ENCODE assay signal across 3 cellular contexts in genomic region chr1:54889132-54889725, GRCh38.
TF ChIP-seq lines count a peak whose summit lies in the region.

No MANE protein-coding gene starts in this region.

TF ChIP-seq in HepG2, 621 proteins besides CTCF, POLR2A, EP300 and RAD21 (continues in another document):
- peak; percentile 59 for TF ChIP-seq ARID5B (CRISPR knock-in tag; IDR thresholded peaks at IDR 0.05)
- TF ChIP-seq, protein P1, sequence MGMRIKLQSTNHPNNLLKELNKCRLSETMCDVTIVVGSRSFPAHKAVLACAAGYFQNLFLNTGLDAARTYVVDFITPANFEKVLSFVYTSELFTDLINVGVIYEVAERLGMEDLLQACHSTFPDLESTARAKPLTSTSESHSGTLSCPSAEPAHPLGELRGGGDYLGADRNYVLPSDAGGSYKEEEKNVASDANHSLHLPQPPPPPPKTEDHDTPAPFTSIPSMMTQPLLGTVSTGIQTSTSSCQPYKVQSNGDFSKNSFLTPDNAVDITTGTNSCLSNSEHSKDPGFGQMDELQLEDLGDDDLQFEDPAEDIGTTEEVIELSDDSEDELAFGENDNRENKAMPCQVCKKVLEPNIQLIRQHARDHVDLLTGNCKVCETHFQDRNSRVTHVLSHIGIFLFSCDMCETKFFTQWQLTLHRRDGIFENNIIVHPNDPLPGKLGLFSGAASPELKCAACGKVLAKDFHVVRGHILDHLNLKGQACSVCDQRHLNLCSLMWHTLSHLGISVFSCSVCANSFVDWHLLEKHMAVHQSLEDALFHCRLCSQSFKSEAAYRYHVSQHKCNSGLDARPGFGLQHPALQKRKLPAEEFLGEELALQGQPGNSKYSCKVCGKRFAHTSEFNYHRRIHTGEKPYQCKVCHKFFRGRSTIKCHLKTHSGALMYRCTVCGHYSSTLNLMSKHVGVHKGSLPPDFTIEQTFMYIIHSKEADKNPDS (CRISPR knock-in tag; IDR thresholded peaks at IDR 0.05), result 0 out of 2 replicates have a peak, but pooled peaks have one; percentile 34
- TF ChIP-seq SOX5 (CRISPR knock-in tag; IDR thresholded peaks at IDR 0.05; ENCODE audit: borderline replicate concordance), result peak; percentile 73; the same call in 1 of the 2 replicates
- TF ChIP-seq FOXP1 (IDR thresholded peaks at IDR 0.05), result no peak
- peak; percentile 19; the same call in 1 of the 2 replicates for TF ChIP-seq FOXP1 (CRISPR knock-in tag; IDR thresholded peaks at IDR 0.05)
- no peak for TF ChIP-seq SOX13 (IDR thresholded peaks at IDR 0.05)
- TF ChIP-seq SOX13 (CRISPR knock-in tag; conservative IDR thresholded peaks at IDR 0.05 in 1 of 2, IDR thresholded peaks at IDR 0.05 in 1 of 2), result peak in 1 of 2 experiments; percentile 75; a peak in 2 of 4 replicates
- TF ChIP-seq NCOA2 (CRISPR knock-in tag; IDR thresholded peaks at IDR 0.05), result peak; percentile 16; the same call in 1 of the 2 replicates
- TF ChIP-seq MAX (IDR thresholded peaks at IDR 0.05), result no peak

TF ChIP-seq in WTC11, 78 proteins besides CTCF, POLR2A, EP300 and RAD21 (continued from another document):
- TF ChIP-seq ZNF671 (CRISPR knock-in tag; IDR thresholded peaks at IDR 0.05) (no peak), ATF2 (CRISPR knock-in tag; IDR thresholded peaks at IDR 0.05; ENCODE audit: borderline replicate concordance, low read depth) (no peak), MAX (CRISPR knock-in tag; IDR thresholded peaks at IDR 0.05) (no peak), JUN (CRISPR knock-in tag; IDR thresholded peaks at IDR 0.05) (no peak)
- TF ChIP-seq, protein P2, sequence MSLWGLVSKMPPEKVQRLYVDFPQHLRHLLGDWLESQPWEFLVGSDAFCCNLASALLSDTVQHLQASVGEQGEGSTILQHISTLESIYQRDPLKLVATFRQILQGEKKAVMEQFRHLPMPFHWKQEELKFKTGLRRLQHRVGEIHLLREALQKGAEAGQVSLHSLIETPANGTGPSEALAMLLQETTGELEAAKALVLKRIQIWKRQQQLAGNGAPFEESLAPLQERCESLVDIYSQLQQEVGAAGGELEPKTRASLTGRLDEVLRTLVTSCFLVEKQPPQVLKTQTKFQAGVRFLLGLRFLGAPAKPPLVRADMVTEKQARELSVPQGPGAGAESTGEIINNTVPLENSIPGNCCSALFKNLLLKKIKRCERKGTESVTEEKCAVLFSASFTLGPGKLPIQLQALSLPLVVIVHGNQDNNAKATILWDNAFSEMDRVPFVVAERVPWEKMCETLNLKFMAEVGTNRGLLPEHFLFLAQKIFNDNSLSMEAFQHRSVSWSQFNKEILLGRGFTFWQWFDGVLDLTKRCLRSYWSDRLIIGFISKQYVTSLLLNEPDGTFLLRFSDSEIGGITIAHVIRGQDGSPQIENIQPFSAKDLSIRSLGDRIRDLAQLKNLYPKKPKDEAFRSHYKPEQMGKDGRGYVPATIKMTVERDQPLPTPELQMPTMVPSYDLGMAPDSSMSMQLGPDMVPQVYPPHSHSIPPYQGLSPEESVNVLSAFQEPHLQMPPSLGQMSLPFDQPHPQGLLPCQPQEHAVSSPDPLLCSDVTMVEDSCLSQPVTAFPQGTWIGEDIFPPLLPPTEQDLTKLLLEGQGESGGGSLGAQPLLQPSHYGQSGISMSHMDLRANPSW (CRISPR knock-in tag; conservative IDR thresholded peaks at IDR 0.05; ENCODE audit: low read depth), result no peak

TF ChIP-seq in GM12891, 5 proteins besides CTCF, POLR2A, EP300 and RAD21 (continued from another document):
- TF ChIP-seq TAF1 (IDR thresholded peaks at IDR 0.05; ENCODE audit: low read depth, low read length) (no peak), POLR2AphosphoS5 (IDR thresholded peaks at IDR 0.05; ENCODE audit: low read depth, low read length) (no peak), PAX5 (IDR thresholded peaks at IDR 0.05; ENCODE audit: insufficient read depth, low read length, severe bottlenecking) (no peak), SPI1 (IDR thresholded peaks at IDR 0.05; ENCODE audit: low read depth, low read length) (no peak)
